Comparison of ENCODE assay signal across 1 cellular context in genomic region chr11:59573216-59573615, GRCh38.
TF ChIP-seq lines count a peak whose summit lies in the region.

No MANE protein-coding gene starts in this region.

TF ChIP-seq in SK-N-SH treated with all-trans-retinoic acid at 6 μM for 48 hours, 23 proteins besides CTCF, POLR2A, EP300 and RAD21 (continued from another document):
- no peak for TF ChIP-seq ZC3H10 (CRISPR knock-in tag; IDR thresholded peaks at IDR 0.05)
